14 cellular contexts compared by ENCODE assay signal in the genomic region with DNA sequence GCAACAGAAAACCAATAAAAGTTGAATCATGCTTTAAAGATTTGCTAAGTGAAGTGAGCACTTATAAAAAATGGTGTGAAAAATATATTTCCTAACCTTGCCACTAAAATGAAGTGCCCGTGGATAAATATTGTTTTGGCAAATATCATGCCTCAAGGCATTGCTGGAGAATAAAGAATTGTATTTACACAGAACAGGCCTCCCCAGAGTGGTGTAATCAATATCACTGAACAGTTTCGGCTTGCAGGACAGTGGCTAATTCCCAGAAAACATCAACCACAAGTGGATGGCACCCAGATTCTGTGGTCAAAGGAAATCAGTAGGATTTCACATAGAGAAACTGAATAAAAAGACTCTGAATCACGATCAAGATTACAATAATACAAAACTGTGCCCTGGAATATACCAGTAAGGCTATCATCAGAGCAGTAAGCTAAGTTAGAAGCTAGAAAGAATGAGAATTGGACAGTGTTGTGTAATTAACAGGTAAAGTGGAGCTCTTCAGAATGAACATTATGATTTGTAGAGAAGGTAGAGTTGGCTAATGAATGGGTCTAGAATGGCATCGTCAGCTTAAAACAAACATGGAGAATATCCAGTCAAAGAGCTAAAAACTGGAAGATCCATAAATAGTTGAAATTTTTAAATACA.
"Had no signal": no experiment of that assay in that cellular context is flagged by ENCODE, and none has a peak within 500 bp of the region (broad histone marks: within the 10 kb centered on the region; RNA-seq: fewer than 3 reads in every experiment).

No MANE protein-coding gene starts in this region.

- DNase-seq: activated CD4-positive, alpha-beta T cell treated with anti-CD3 and anti-CD28 coated beads for 4 hours; activated CD8-positive, alpha-beta memory T cell treated with anti-CD3 and anti-CD28 coated beads, Interleukin-2, amount 50 U/mL, for 48 hours; activated CD8-positive, alpha-beta T cell treated with anti-CD3 and anti-CD28 coated beads, Interleukin-2, amount 10 ng/mL, durations not matched to agents 7 days and 5 days; activated naive CD4-positive, alpha-beta T cell treated with anti-CD3 and anti-CD28 coated beads for 36 hours; foreskin fibroblast; immature natural killer cell; midbrain; naive B cell; stimulated activated CD4-positive, alpha-beta T cell treated with anti-CD3 and anti-CD28 coated beads, Interleukin-4, amount 100 ng/mL, for 24 hours had no signal

- H3K27ac ChIP-seq: cardiac muscle cell, esophagus muscularis mucosa, parathyroid adenoma, thoracic aorta, VCaP had no signal

- ATAC-seq: activated CD8-positive, alpha-beta T cell treated with anti-CD3 and anti-CD28 coated beads, Interleukin-2, amount 10 ng/mL, durations not matched to agents 7 days and 5 days had no signal
